ENCODE assay signal across 20 cellular contexts in the genomic region with DNA sequence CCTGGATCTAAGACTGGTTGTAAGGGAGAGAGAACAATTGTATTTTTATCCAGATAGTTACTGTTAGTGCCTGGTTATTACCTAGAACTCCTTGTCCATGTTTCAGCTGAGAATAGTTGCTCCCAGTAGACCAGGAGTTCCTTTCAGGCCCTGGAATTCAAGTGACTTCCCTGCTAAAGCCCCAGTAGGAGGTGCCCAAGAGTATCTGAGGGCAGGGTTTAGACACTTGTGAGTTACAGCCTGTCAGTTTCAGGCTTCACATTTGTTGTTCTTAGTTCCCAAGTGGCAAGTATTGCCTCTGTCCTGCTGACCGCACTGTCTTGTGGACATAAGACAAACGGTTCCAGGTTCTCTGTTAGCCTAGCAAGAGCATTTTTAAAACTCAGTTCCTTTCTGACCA.
DNase-seq lines count a peak whose midpoint lies in the region; ATAC-seq lines count a peak whose summit lies in the region.
"Had no signal": no experiment of that assay in that cellular context is flagged by ENCODE, and none has a peak within 500 bp of the region (broad histone marks: within the 10 kb centered on the region; RNA-seq: fewer than 3 reads in every experiment).

No MANE protein-coding gene starts in this region.

- DNase-seq in NCI-H82 (lab: John Stamatoyannopoulos, UW), result peak; percentile 17
- DNase-seq in NCI-H82 treated with DMSO at 0.1 percent for 48 hours (lab: John Stamatoyannopoulos, UW; ENCODE audit: unreplicated experiment), result no peak
- peak; percentile 50 for DNase-seq in SK-MEL-5 (ENCODE audit: low read depth, low spot score)
- peak; percentile 53 for DNase-seq in iPS DF 4.7 (ENCODE audit: extremely low read depth, low spot score)
- DNase-seq in activated CD8-positive, alpha-beta memory T cell treated with anti-CD3 and anti-CD28 coated beads, Interleukin-2, amount 50 U/mL, for 4 hours, result no peak
- no peak for DNase-seq in activated naive CD4-positive, alpha-beta T cell treated with anti-CD3 and anti-CD28 coated beads, Interleukin-2, amount 50 U/mL, for 72 hours (ENCODE audit: low spot score in 2 of 2)
- no peak for DNase-seq in NCI-H526 treated with DMSO at 0.1 percent for 48 hours (lab: John Stamatoyannopoulos, UW)
- DNase-seq: activated naive CD8-positive, alpha-beta T cell treated with anti-CD3 and anti-CD28 coated beads, Interleukin-2, amount 50 U/mL, for 24 hours; hypothalamus; midbrain; NCI-H1105 treated with DMSO at 0.1 percent for 48 hours; NCI-H2107; stimulated activated CD4-positive, alpha-beta T cell treated with anti-CD3 and anti-CD28 coated beads, Interleukin-4, amount 100 ng/mL, for 1 hour; T-helper 9 cell; upper lobe of right lung had no signal

- H3K36me3 Mint-ChIP-seq in activated naive CD4-positive, alpha-beta T cell treated with anti-CD3 and anti-CD28 coated beads, Interleukin-2, amount 50 U/mL, for 72 hours, result no peaks in the 10 kb centered on the region
- H3K36me3 Mint-ChIP-seq: CD14-positive monocyte had no signal

- in situ Hi-C loops in SK-MEL-5 (cut with HindIII; ENCODE audit: low pct_unique_long_range_greater_than_20kb, low sequenced_read_pairs), result no loop called here

- H3K9me3 Mint-ChIP-seq in activated naive CD4-positive, alpha-beta T cell treated with anti-CD3 and anti-CD28 coated beads, Interleukin-2, amount 50 U/mL, for 72 hours, result peaks cover 0 to 4% of the 10 kb centered on the region in 2 donors
- H3K9me3 Mint-ChIP-seq: activated T-helper 2 cell treated with anti-CD3 and anti-CD28 coated beads, Interferon-gamma antibody, Interleukin-2, Interleukin-4, amounts not matched to agents 10 μg/mL and 5 μg/mL and 100 μg/mL, durations not matched to agents 14 hours and 24 hours and 36 hours had no signal

- no peak for ATAC-seq in HG03439 (IDR thresholded peaks at IDR 0.05; ENCODE audit: unreplicated experiment)
- ATAC-seq in activated naive CD4-positive, alpha-beta T cell treated with anti-CD3 and anti-CD28 coated beads, Interleukin-2, amount 50 U/mL, for 72 hours, result no peak
- ATAC-seq: A549; activated naive CD8-positive, alpha-beta T cell treated with anti-CD3 and anti-CD28 coated beads, Interleukin-2, amount 50 U/mL, for 24 hours; left lobe of liver; upper lobe of right lung had no signal

- no peak overlapping the region for H3K27ac Mint-ChIP-seq in activated naive CD4-positive, alpha-beta T cell treated with anti-CD3 and anti-CD28 coated beads, Interleukin-2, amount 50 U/mL, for 72 hours
- H3K27ac Mint-ChIP-seq: activated naive CD8-positive, alpha-beta T cell treated with anti-CD3 and anti-CD28 coated beads, Interleukin-2, amount 50 U/mL, for 24 hours; activated T-helper 2 cell treated with anti-CD3 and anti-CD28 coated beads, Interferon-gamma antibody, Interleukin-2, Interleukin-4, amounts not matched to agents 10 μg/mL and 5 μg/mL and 100 μg/mL, durations not matched to agents 14 hours and 24 hours and 36 hours; CD14-positive monocyte had no signal

Comparison
In these comparisons a context has a peak if more than half of its experiments do, and no peak if none do; other contexts are left out.
1. DNase-seq: peak in NCI-H82 (single experiment), SK-MEL-5 (single experiment) and iPS DF 4.7 (single experiment); none in NCI-H82 treated with DMSO at 0.1 percent for 48 hours (single experiment), activated CD8-positive, alpha-beta memory T cell treated with anti-CD3 and anti-CD28 coated beads, Interleukin-2, amount 50 U/mL, for 4 hours (single experiment), activated naive CD4-positive, alpha-beta T cell treated with anti-CD3 and anti-CD28 coated beads, Interleukin-2, amount 50 U/mL, for 72 hours (0 of 2) and NCI-H526 treated with DMSO at 0.1 percent for 48 hours (single experiment).